Comparison of ENCODE assay signal across 8 cellular contexts in the genomic region with DNA sequence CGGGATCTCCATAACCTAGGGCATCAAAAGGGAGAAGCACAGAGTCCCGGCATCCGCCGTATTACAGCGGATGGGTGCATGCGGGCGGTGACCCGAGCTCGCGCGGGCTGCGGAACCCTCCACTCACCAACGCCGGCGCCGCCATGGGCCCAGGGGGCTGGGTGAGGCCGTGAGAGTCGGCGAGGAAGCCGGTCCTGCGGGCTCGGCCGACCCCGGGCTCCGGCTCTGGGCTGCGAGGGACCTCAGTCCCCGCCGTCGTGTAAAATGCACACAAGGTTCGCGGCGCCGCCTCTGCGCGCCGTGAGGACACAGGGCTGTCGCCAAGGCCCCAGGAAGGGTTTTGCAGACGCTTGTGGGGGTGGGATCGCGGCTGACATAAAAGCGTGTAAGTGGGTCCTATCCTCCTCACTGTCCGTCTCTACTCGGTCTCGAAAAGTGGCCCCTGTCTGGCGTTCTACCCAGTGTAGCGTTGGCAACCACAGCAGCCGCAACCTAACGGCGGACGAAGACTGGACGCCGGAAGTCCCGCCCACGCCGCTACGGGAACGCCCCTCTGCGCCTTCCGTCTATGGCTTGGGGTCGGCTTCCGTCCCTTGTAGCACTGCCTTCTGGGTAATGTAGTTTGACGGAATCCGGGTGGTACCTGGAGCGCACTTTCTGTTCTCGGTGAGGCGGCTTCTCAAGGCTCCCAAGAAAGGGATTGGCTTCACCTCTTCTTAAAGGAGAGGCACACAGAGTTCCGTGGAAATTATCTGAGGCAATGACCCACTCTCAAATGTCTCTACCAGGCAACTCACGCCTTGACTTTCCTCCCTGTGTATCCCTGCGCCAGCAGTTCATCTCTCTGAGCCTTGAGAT. TPM values are rescaled to one million over a fixed set of nuclear protein-coding genes. Genes with fewer than 3 reads are reported as not detected.
DNase-seq lines count a peak whose midpoint lies in the region; ATAC-seq and TF ChIP-seq lines count a peak whose summit lies in the region.

A gene (minus strand): TSS at position 519 of the 858 bp plus-strand sequence. CDS start 374 bp downstream, at position 145.

- peaks cover 8 to 10% of the 10 kb centered on the region in 2 donors for H3K4me1 ChIP-seq in duodenal mucosa (ENCODE audit: control insufficient read depth in 1 of 2, insufficient read depth in 2 of 2, low read length in 2 of 2)
- peaks cover 0 to 8% (median 0%) of the 10 kb centered on the region in 4 donors for H3K4me1 ChIP-seq in right lobe of liver

- H3K9ac ChIP-seq in duodenal mucosa (ENCODE audit: low read depth in 1 of 2, low read length in 2 of 2): peak within 1 kb of the TSS; percentile 63 to 74

- H3K27ac ChIP-seq in duodenal mucosa (ENCODE audit: low read depth, low read length): no peak within 1 kb of the TSS
- H3K27ac ChIP-seq in right lobe of liver: peak within 1 kb of the TSS; percentile 35 to 53 (median 39)

- TF ChIP-seq CTCF in AG10803 (conservative IDR thresholded peaks at IDR 0.05; ENCODE audit: low read length) (no peak), right lobe of liver (IDR thresholded peaks at IDR 0.05) (no peak)

- H3K9me3 ChIP-seq in duodenal mucosa (ENCODE audit: control insufficient read depth in 1 of 2, low read length in 2 of 2) (no peaks in the 10 kb centered on the region), right lobe of liver (no peaks in the 10 kb centered on the region)

- H3K36me3 ChIP-seq in duodenal mucosa (ENCODE audit: control insufficient read depth in 1 of 2, insufficient read depth in 2 of 2, low read length in 2 of 2) (peaks cover 8 to 14% of the 10 kb centered on the region in 2 donors), right lobe of liver (peaks cover 0 to 9% (median 3%) of the 10 kb centered on the region in 4 donors)

- TF ChIP-seq POLR2A in GM18951 (IDR thresholded peaks at IDR 0.05; ENCODE audit: extremely low read depth, insufficient read depth, insufficient read length) (peak; percentile 68), right lobe of liver (IDR thresholded peaks at IDR 0.05) (no peak)

- DNase-seq in AG10803 (ENCODE audit: low read depth): peak; percentile 84
- peak; percentile 99 for DNase-seq in NCI-H345 (lab: John Stamatoyannopoulos, UW)
- peak; percentile 75 to 86 for DNase-seq in activated CD4-positive, alpha-beta T cell treated with anti-CD3 and anti-CD28 coated beads, Interleukin-2, amount 50 U/mL, for 24 hours (ENCODE audit: low read depth in 1 of 2, low spot score in 1 of 2)
- peak; percentile 90 to 94 (median 94) for DNase-seq in right lobe of liver
- DNase-seq in stimulated activated CD4-positive, alpha-beta T cell treated with anti-CD3 and anti-CD28 coated beads, Interleukin-4, amount 100 ng/mL, for 24 hours: peak; percentile 91

- peak within 1 kb of the TSS; percentile 88 for H3K4me3 ChIP-seq in AG10803 (ENCODE audit: low read length)
- H3K4me3 ChIP-seq in duodenal mucosa (ENCODE audit: low read depth in 1 of 2, low read length in 2 of 2): peak within 1 kb of the TSS; percentile 77 to 92
- H3K4me3 ChIP-seq in right lobe of liver: peak within 1 kb of the TSS; percentile 72 to 82 (median 77)

- ATAC-seq in HG03175 (IDR thresholded peaks at IDR 0.05; ENCODE audit: unreplicated experiment) (peak; percentile 97), right lobe of liver (peak; percentile 99 to 100 (median 100))

- intact Hi-C loops in right lobe of liver (cut with DNase I): no loop called here

- in situ Hi-C loops in GM18951 (cut with MboI; ENCODE audit: low sequenced_read_pairs, unreplicated experiment): no loop called here

- 8% methylated on average over 21 of the region's 69 CpGs for WGBS in right lobe of liver (ENCODE audit: insufficient coverage, low coverage, low lambda C conversion rate, missing lambda C conversion rate)

- H3K27me3 ChIP-seq in duodenal mucosa (ENCODE audit: control insufficient read depth in 1 of 2, insufficient read depth in 2 of 2, low read length in 2 of 2) (no peaks in the 10 kb centered on the region), right lobe of liver (no peaks in the 10 kb centered on the region)

RNA-seq across cellular contexts. Expression of the gene that starts here (rescaled TPM):
- 1 to 10 TPM; 1.5 to 4.6 (median 2.3) TPM for total RNA-seq in right lobe of liver
